1 cellular context compared by ENCODE assay signal in the genomic region with DNA sequence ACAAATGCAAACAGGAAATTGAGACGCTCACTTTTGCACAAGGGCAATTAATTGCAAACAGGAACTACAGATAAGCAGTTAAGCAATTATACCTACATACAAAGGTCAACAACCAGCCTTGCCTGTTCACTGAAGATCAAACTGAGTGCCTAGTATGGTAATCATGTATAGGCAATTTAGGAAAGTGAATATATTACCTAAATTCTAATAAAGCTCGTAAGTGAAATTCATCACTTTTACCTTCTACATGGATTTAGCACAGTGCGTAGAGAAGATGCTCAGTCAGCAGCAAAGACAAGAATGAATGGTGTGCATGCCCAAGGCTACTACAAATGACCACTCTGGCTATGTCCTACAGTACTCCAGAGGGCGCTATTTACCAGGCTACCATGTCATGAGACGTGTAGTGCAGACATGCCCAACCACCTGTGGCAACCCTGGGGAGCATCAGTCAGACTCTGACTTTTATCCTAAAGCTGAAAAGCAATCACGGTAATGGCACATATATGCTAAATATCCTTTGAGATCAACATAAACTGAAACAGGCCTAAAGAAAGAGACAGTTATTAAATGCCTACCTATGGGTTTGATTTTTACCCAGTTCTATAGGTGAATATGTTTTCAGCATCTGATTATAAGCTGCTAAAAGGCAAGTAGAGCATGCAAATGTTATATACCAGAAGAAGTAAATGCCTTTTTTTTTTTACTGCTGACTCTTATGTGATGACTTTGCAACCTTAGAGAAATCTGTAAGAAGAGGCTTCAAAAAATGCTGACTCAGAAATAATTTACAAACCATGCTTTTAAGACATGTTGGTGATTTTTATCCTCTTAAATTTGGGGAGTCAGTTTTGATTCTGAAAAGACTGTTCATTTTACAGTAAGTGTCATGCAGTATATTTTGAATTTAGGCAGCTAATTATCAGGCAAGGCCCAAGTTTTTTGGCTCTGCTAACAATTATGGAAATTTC.
TF ChIP-seq lines count a peak whose summit lies in the region.

No MANE protein-coding gene starts in this region.

TF ChIP-seq in K562, 482 proteins besides CTCF, POLR2A, EP300 and RAD21 (continued from another document):
- peak; percentile 92 for TF ChIP-seq ZNF316 (IDR thresholded peaks at IDR 0.05)
- TF ChIP-seq, protein P1, sequence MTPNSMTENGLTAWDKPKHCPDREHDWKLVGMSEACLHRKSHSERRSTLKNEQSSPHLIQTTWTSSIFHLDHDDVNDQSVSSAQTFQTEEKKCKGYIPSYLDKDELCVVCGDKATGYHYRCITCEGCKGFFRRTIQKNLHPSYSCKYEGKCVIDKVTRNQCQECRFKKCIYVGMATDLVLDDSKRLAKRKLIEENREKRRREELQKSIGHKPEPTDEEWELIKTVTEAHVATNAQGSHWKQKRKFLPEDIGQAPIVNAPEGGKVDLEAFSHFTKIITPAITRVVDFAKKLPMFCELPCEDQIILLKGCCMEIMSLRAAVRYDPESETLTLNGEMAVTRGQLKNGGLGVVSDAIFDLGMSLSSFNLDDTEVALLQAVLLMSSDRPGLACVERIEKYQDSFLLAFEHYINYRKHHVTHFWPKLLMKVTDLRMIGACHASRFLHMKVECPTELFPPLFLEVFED (CRISPR knock-in tag; conservative IDR thresholded peaks at IDR 0.05) = no peak
- peak; percentile 93 for TF ChIP-seq MAFK (IDR thresholded peaks at IDR 0.05; ENCODE audit: low read length)
- no peak for TF ChIP-seq ZNF280A (IDR thresholded peaks at IDR 0.05; ENCODE audit: low read depth, partially characterized antibody)
- TF ChIP-seq NFIX (CRISPR knock-in tag; IDR thresholded peaks at IDR 0.05; ENCODE audit: low read depth) = no peak
- TF ChIP-seq HSF4 (CRISPR knock-in tag; IDR thresholded peaks at IDR 0.05; ENCODE audit: borderline replicate concordance) = no peak
- TF ChIP-seq E2F3 (CRISPR knock-in tag; IDR thresholded peaks at IDR 0.05) = no peak
